In genomic region chr18:10320848-10321247, GRCh38 we compare ENCODE assay signal across 21 cellular contexts.
A peak's percentile ranks its signal among the peaks of the same experiment; 100 is the strongest.
DNase-seq lines count a peak whose midpoint lies in the region; ATAC-seq, FAIRE-seq and TF ChIP-seq lines count a peak whose summit lies in the region.
"Had no signal": no experiment of that assay in that cellular context is flagged by ENCODE, and none has a peak within 500 bp of the region (broad histone marks: within the 10 kb centered on the region; RNA-seq: fewer than 3 reads in every experiment).

No MANE protein-coding gene starts in this region.

- H3K36me3 Mint-ChIP-seq in activated CD4-positive, alpha-beta T cell treated with anti-CD3 and anti-CD28 coated beads, Interleukin-2, amount 10 ng/mL, durations not matched to agents 24 days and 14 days (ENCODE audit: low read depth): no peaks in the 10 kb centered on the region
- H3K36me3 Mint-ChIP-seq: naive B cell had no signal

- H3K9me3 ChIP-seq in heart left ventricle (no peaks in the 10 kb centered on the region), left ventricle myocardium inferior (replicated peaks) (no peaks in the 10 kb centered on the region)
- H3K9me3 ChIP-seq: Peyer's patch, testis had no signal

- no peak for TF ChIP-seq POLR2A in heart left ventricle (IDR thresholded peaks at IDR 0.05)

- H3K4me1 ChIP-seq in heart left ventricle (peaks cover 0 to 14% (median 0%) of the 10 kb centered on the region in 12 donors), left ventricle myocardium inferior (no peaks in the 10 kb centered on the region)
- H3K4me1 ChIP-seq: Peyer's patch, testis had no signal

- peak in 3 of 4 donors; percentile 24 to 79 (median 63) for ATAC-seq in heart left ventricle
- ATAC-seq in GM21423 (IDR thresholded peaks at IDR 0.05; ENCODE audit: unreplicated experiment): no peak
- ATAC-seq: SK-N-SH treated with all-trans-retinoic acid at 6 μM for 48 hours had no signal

- no peaks in the 10 kb centered on the region for H3K27me3 Mint-ChIP-seq in activated CD4-positive, alpha-beta T cell treated with anti-CD3 and anti-CD28 coated beads, Interleukin-2, amount 10 ng/mL, durations not matched to agents 24 days and 14 days
- H3K27me3 Mint-ChIP-seq: CD4-positive, alpha-beta T cell; naive B cell had no signal

- H3K27ac ChIP-seq in heart left ventricle: no peak overlapping the region
- H3K27ac ChIP-seq in left ventricle myocardium inferior (replicated peaks): no peak overlapping the region
- H3K27ac ChIP-seq: Peyer's patch, testis had no signal

- DNase-seq in heart left ventricle: no peak
- no peak for DNase-seq in left ventricle myocardium inferior
- peak; percentile 33 for DNase-seq in astrocyte of the cerebellum (ENCODE audit: low read depth)
- DNase-seq in foreskin fibroblast: peak; percentile 76 to 80
- peak; percentile 54 for DNase-seq in urothelium cell line (ENCODE audit: low spot score)
- DNase-seq in HK-2 (ENCODE audit: unreplicated experiment): no peak
- no peak for DNase-seq in activated CD4-positive, alpha-beta T cell treated with anti-CD3 and anti-CD28 coated beads, Interleukin-2, amount 10 ng/mL, durations not matched to agents 24 days and 14 days
- DNase-seq: 8988T; activated CD4-positive, alpha-beta T cell treated with anti-CD3 and anti-CD28 coated beads for 4 hours; activated CD8-positive, alpha-beta memory T cell treated with anti-CD3 and anti-CD28 coated beads, Interleukin-2, amount 50 U/mL, for 4 hours; activated gamma-delta T cell; CD4-positive, alpha-beta T cell; DMS79; naive B cell; NCI-H1694 treated with DMSO at 0.1 percent for 48 hours; Peyer's patch; testis had no signal

- H3K27me3 ChIP-seq in heart left ventricle (no peaks in the 10 kb centered on the region), left ventricle myocardium inferior (ENCODE audit: low read depth) (no peaks in the 10 kb centered on the region)
- H3K27me3 ChIP-seq: Peyer's patch, testis had no signal

- FAIRE-seq in urothelium cell line (lab: Jason Lieb, UNC): peak; percentile 70
- FAIRE-seq: GM18507, H1 had no signal

- H3K4me1 Mint-ChIP-seq in activated CD4-positive, alpha-beta T cell treated with anti-CD3 and anti-CD28 coated beads, Interleukin-2, amount 10 ng/mL, durations not matched to agents 24 days and 14 days: no peaks in the 10 kb centered on the region

- in situ Hi-C loops in astrocyte of the cerebellum (cut with HindIII; ENCODE audit: low sequenced_read_pairs): no loop called here

- H3K27ac Mint-ChIP-seq in activated CD4-positive, alpha-beta T cell treated with anti-CD3 and anti-CD28 coated beads, Interleukin-2, amount 10 ng/mL, durations not matched to agents 24 days and 14 days: no peak overlapping the region
- H3K27ac Mint-ChIP-seq: CD4-positive, alpha-beta T cell had no signal

- H3K36me3 ChIP-seq in heart left ventricle: no peaks in the 10 kb centered on the region
- H3K36me3 ChIP-seq in left ventricle myocardium inferior: no peaks in the 10 kb centered on the region
- H3K36me3 ChIP-seq: Peyer's patch had no signal

- no peaks in the 10 kb centered on the region for H3K9me3 Mint-ChIP-seq in activated CD4-positive, alpha-beta T cell treated with anti-CD3 and anti-CD28 coated beads, Interleukin-2, amount 10 ng/mL, durations not matched to agents 24 days and 14 days
- H3K9me3 Mint-ChIP-seq: CD4-positive, alpha-beta T cell; naive B cell had no signal

- 84 to 88% (median 86%) methylated on average over 8 of the region's 8 CpGs for WGBS in heart left ventricle, 4 donors

- H3K4me3 Mint-ChIP-seq in activated CD4-positive, alpha-beta T cell treated with anti-CD3 and anti-CD28 coated beads, Interleukin-2, amount 10 ng/mL, durations not matched to agents 24 days and 14 days: no peak overlapping the region
- H3K4me3 Mint-ChIP-seq: CD4-positive, alpha-beta T cell; naive B cell had no signal

- intact Hi-C loops in heart left ventricle (cut with DNase I) (loop anchor here in 1 of 10 donors (10.0 kb wide), 1 partner anchor 286 kb away; no protein-coding TSS in a partner anchor), left ventricle myocardium inferior (cut with micrococcal nuclease) (no loop called here)
- intact Hi-C loops in activated CD4-positive, alpha-beta T cell treated with anti-CD3 and anti-CD28 coated beads, Interleukin-2, amount 10 ng/mL, durations not matched to agents 24 days and 14 days (cut with micrococcal nuclease): no loop called here

- TF ChIP-seq CTCF in heart left ventricle (IDR thresholded peaks at IDR 0.05) (no peak), left ventricle myocardium inferior (IDR thresholded peaks at IDR 0.05; ENCODE audit: borderline replicate concordance) (no peak), astrocyte of the cerebellum (IDR thresholded peaks at IDR 0.05; ENCODE audit: low read depth, low read length, missing control alignments) (no peak), foreskin fibroblast (IDR thresholded peaks at IDR 0.05; ENCODE audit: low read depth, low read length) (no peak)

- H3K4me3 ChIP-seq in heart left ventricle: no peak overlapping the region
- no peak overlapping the region for H3K4me3 ChIP-seq in left ventricle myocardium inferior
- no peak overlapping the region for H3K4me3 ChIP-seq in astrocyte of the cerebellum (ENCODE audit: low read depth, low read length)
- H3K4me3 ChIP-seq in foreskin fibroblast (ENCODE audit: low read depth in 1 of 2, low read length in 2 of 2): no peak overlapping the region
- H3K4me3 ChIP-seq: Peyer's patch, testis had no signal

Comparison
In these comparisons a context has a peak if more than half of its experiments do, and no peak if none do; other contexts are left out.
1. DNase-seq: peak in astrocyte of the cerebellum (single experiment), foreskin fibroblast (2 of 2) and urothelium cell line (single experiment); none in heart left ventricle (0 of 5), left ventricle myocardium inferior (single experiment), HK-2 (single experiment) and activated CD4-positive, alpha-beta T cell treated with anti-CD3 and anti-CD28 coated beads, Interleukin-2, amount 10 ng/mL, durations not matched to agents 24 days and 14 days (single experiment).